In genomic region chr7:55570939-55571338, GRCh38 we compare ENCODE assay signal across 8 cellular contexts. TPM values are rescaled to one million over a fixed set of nuclear protein-coding genes. Genes with fewer than 3 reads are reported as not detected.
DNase-seq lines count a peak whose midpoint lies in the region; TF ChIP-seq lines count a peak whose summit lies in the region.

No MANE protein-coding gene starts in this region.

- H3K27me3 ChIP-seq in liver (ENCODE audit: control insufficient read depth in 4 of 4, insufficient read depth in 4 of 4, low read length in 3 of 4): no peaks in the 10 kb centered on the region

- H3K36me3 Mint-ChIP-seq in type B pancreatic cell: peaks cover 9% of the 10 kb centered on the region

- peaks cover 45% of the 10 kb centered on the region for H3K4me1 Mint-ChIP-seq in type B pancreatic cell (ENCODE audit: unreplicated experiment)

- TF ChIP-seq CTCF in AG10803 (conservative IDR thresholded peaks at IDR 0.05; ENCODE audit: low read length) (no peak; the same call in 1 of the 2 replicates), liver (IDR thresholded peaks at IDR 0.05; ENCODE audit: low read depth, low read length, missing input control) (no peak), type B pancreatic cell (conservative IDR thresholded peaks at IDR 0.05) (no peak)

- peak overlapping the region; percentile 71 for H3K27ac Mint-ChIP-seq in type B pancreatic cell

- peak overlapping the region; percentile 60 to 80 for H3K9ac ChIP-seq in liver (ENCODE audit: low read depth in 1 of 2, low read length in 2 of 2)

- H3K9me3 Mint-ChIP-seq in type B pancreatic cell: no peaks in the 10 kb centered on the region

- H3K4me3 ChIP-seq in AG10803 (ENCODE audit: low read length) (peak overlapping the region; percentile 81), liver (ENCODE audit: low read depth in 1 of 3, low read length in 3 of 3) (peak overlapping the region; percentile 64 to 89 (median 83))

- TF ChIP-seq RAD21 in liver (IDR thresholded peaks at IDR 0.05): no peak

- DNase-seq in AG10803 (ENCODE audit: low read depth) (peak; percentile 83), HT1080 (ENCODE audit: low read depth) (peak; percentile 83), astrocyte of the hippocampus (ENCODE audit: low read depth, low spot score) (peak; percentile 81), type B pancreatic cell (ENCODE audit: extremely low spot score, unreplicated experiment) (no peak), islet precursor cell (no peak), SK-N-DZ (ENCODE audit: low spot score) (no peak), NCI-H1436 treated with DMSO at 0.1 percent for 48 hours (lab: John Stamatoyannopoulos, UW) (no peak)

- peaks cover 12 to 24% (median 21%) of the 10 kb centered on the region in 4 donors for H3K4me1 ChIP-seq in liver (ENCODE audit: control insufficient read depth in 4 of 4, insufficient read depth in 4 of 4, low read length in 3 of 4)

- peaks cover 3% of the 10 kb centered on the region for H3K27me3 Mint-ChIP-seq in type B pancreatic cell

- peak overlapping the region; percentile 92 for H3K4me3 Mint-ChIP-seq in type B pancreatic cell

- 28% methylated on average over 5 of the region's 5 CpGs for WGBS in liver

- peak overlapping the region; percentile 83 to 88 for H3K27ac ChIP-seq in liver (ENCODE audit: low read depth in 1 of 2, low read length in 2 of 2)

- no peaks in the 10 kb centered on the region for H3K9me3 ChIP-seq in liver (ENCODE audit: control insufficient read depth in 4 of 4, low read length in 3 of 4)

- no peaks in the 10 kb centered on the region for H3K36me3 ChIP-seq in liver (ENCODE audit: control insufficient read depth in 4 of 4, insufficient read depth in 3 of 4, low read depth in 1 of 4, low read length in 3 of 4)

TF ChIP-seq in liver, 16 proteins besides CTCF, POLR2A, EP300 and RAD21:
- TF ChIP-seq SP1 (IDR thresholded peaks at IDR 0.05) (no peak), GABPA (IDR thresholded peaks at IDR 0.05 in 1 of 2, conservative IDR thresholded peaks at IDR 0.05 in 1 of 2) (no peak), TAF1 (conservative IDR thresholded peaks at IDR 0.05) (no peak), YY1 (IDR thresholded peaks at IDR 0.05) (no peak), NR2F2 (IDR thresholded peaks at IDR 0.05) (no peak), FOXA1 (IDR thresholded peaks at IDR 0.05) (no peak), FOXA2 (IDR thresholded peaks at IDR 0.05) (no peak), REST (IDR thresholded peaks at IDR 0.05) (no peak), MAX (IDR thresholded peaks at IDR 0.05) (no peak), HNF4G (IDR thresholded peaks at IDR 0.05) (no peak), RXRA (IDR thresholded peaks at IDR 0.05) (no peak)
- TF ChIP-seq, protein P1, sequence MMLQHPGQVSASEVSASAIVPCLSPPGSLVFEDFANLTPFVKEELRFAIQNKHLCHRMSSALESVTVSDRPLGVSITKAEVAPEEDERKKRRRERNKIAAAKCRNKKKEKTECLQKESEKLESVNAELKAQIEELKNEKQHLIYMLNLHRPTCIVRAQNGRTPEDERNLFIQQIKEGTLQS (IDR thresholded peaks at IDR 0.05): no peak
- TF ChIP-seq, protein P2, sequence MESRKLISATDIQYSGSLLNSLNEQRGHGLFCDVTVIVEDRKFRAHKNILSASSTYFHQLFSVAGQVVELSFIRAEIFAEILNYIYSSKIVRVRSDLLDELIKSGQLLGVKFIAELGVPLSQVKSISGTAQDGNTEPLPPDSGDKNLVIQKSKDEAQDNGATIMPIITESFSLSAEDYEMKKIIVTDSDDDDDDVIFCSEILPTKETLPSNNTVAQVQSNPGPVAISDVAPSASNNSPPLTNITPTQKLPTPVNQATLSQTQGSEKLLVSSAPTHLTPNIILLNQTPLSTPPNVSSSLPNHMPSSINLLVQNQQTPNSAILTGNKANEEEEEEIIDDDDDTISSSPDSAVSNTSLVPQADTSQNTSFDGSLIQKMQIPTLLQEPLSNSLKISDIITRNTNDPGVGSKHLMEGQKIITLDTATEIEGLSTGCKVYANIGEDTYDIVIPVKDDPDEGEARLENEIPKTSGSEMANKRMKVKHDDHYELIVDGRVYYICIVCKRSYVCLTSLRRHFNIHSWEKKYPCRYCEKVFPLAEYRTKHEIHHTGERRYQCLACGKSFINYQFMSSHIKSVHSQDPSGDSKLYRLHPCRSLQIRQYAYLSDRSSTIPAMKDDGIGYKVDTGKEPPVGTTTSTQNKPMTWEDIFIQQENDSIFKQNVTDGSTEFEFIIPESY (IDR thresholded peaks at IDR 0.05): no peak
TF ChIP-seq in liver: peak in this region for 0.

RNA-seq across cellular contexts. Expression of gene VOPP1, which starts 1.4 kb away (rescaled TPM):
- 83.0 and 100 TPM in 2 replicates for total RNA-seq in HT1080 (2014; rRNA removed; shearing (Covaris generic))
- polyA plus RNA-seq in HT1080 (2015; cell fraction: cytosol; rRNA removed): 77.8 and 81.4 TPM in 2 replicates
- 27.7 and 28.1 TPM in 2 replicates for polyA plus RNA-seq in HT1080 (2015; cell fraction: nucleus; rRNA removed)
- total RNA-seq in liver (10 to 100 TPM; 20.7 to 23.8 TPM), type B pancreatic cell (ENCODE audit: low replicate concordance) (31.0 and 38.9 TPM in 2 replicates)
- 10 to 100 TPM; 11.5 to 22.6 TPM for polyA plus RNA-seq in liver
- polyA plus RNA-seq in SK-N-DZ (2014; cell fraction: cytosol; rRNA removed): 48.1 and 50.4 TPM in 2 replicates
- polyA plus RNA-seq in SK-N-DZ (2014; cell fraction: nucleus; rRNA removed): 15.3 and 23.6 TPM in 2 replicates

Comparison
In these comparisons a context has a peak if more than half of its experiments do, and no peak if none do; other contexts are left out.
1. DNase-seq: peak in AG10803 (single experiment), HT1080 (single experiment) and astrocyte of the hippocampus (single experiment); none in type B pancreatic cell (single experiment), islet precursor cell (single experiment), SK-N-DZ (single experiment) and NCI-H1436 treated with DMSO at 0.1 percent for 48 hours (single experiment).